ENCODE assay signal across 1 cellular context in the genomic region with DNA sequence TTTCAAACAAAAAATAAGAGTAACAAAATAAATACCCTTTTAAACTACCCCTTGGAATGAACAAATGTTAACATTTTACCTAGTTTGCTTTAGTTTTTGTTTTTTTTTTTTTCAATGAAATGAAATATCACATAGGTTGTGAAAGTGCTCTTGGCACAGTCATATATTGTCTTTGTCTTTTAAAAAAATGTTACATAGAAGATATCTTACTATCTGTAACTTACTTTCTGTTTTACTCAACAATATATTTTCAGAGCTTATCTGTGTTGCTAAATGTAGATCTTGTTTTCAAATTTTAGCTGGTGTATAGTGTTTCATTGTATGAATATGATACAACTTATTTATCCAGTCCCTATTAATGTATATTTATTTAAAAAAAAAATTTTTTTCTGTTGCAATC.
TF ChIP-seq lines count a peak whose summit lies in the region.

No MANE protein-coding gene starts in this region.

TF ChIP-seq in K562, 482 proteins besides CTCF, POLR2A, EP300 and RAD21:
- 0 out of 2 replicates have a peak, but pooled peaks have one; percentile 15 for TF ChIP-seq SMARCC2 (IDR thresholded peaks at IDR 0.05; ENCODE audit: low read depth)
- TF ChIP-seq, protein P1, sequence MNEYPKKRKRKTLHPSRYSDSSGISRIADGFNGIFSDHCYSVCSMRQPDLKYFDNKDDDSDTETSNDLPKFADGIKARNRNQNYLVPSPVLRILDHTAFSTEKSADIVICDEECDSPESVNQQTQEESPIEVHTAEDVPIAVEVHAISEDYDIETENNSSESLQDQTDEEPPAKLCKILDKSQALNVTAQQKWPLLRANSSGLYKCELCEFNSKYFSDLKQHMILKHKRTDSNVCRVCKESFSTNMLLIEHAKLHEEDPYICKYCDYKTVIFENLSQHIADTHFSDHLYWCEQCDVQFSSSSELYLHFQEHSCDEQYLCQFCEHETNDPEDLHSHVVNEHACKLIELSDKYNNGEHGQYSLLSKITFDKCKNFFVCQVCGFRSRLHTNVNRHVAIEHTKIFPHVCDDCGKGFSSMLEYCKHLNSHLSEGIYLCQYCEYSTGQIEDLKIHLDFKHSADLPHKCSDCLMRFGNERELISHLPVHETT (CRISPR knock-in tag; conservative IDR thresholded peaks at IDR 0.05 in 1 of 2, IDR thresholded peaks at IDR 0.05 in 1 of 2) = 0 out of 4 replicates have a peak, but pooled peaks of 1 of the 2 experiments have one; percentile 32
- TF ChIP-seq KDM4B (IDR thresholded peaks at IDR 0.05; ENCODE audit: borderline replicate concordance in 2 of 2, low read depth in 1 of 2) = no peak
- no peak for TF ChIP-seq GTF2E2 (tag; IDR thresholded peaks at IDR 0.05)
